ENCODE assay signal across 10 cellular contexts in genomic region chr15:89524184-89524583, GRCh38. TPM values are rescaled to one million over a fixed set of nuclear protein-coding genes. Genes with fewer than 3 reads are reported as not detected.
"Had no signal": no experiment of that assay in that cellular context is flagged by ENCODE, and none has a peak within 500 bp of the region (broad histone marks: within the 10 kb centered on the region; RNA-seq: fewer than 3 reads in every experiment).

No MANE protein-coding gene starts in this region.

- ATAC-seq: GM23338, K562 had no signal

- H3K4me3 ChIP-seq: GM23338, K562 had no signal

- DNase-seq: H9, HCEC 1CT, IMR-90, KG1 had no signal

- H3K4me2 ChIP-seq: GM23338 had no signal

- H2AFZ ChIP-seq: GM23338 had no signal

- FAIRE-seq: H1, H54, HTR-8/SVneo, K562 had no signal

RNA-seq across cellular contexts. Expression of gene RHCG, which starts 27.8 kb away (rescaled TPM):
- total RNA-seq: H1, HT-29, IMR-90, K562 had no signal
- polyA plus RNA-seq: IMR-90, K562 had no signal
